Comparison of ENCODE assay signal across 8 cellular contexts in genomic region chr15:74906193-74906449, GRCh38. TPM values are rescaled to one million over a fixed set of nuclear protein-coding genes. Genes with fewer than 3 reads are reported as not detected.
DNase-seq lines count a peak whose midpoint lies in the region; ATAC-seq and TF ChIP-seq lines count a peak whose summit lies in the region.

No MANE protein-coding gene starts in this region.

- H3K4me3 ChIP-seq in body of pancreas, result peak overlapping the region; percentile 63 to 79

- no peaks in the 10 kb centered on the region for H3K9me3 ChIP-seq in body of pancreas

- peak; percentile 33 for DNase-seq in CD1c-positive myeloid dendritic cell (ENCODE audit: extremely low spot score)
- peak; percentile 44 for DNase-seq in NCI-H69 (lab: John Stamatoyannopoulos, UW)
- peak in 3 of 4 donors; percentile 10 to 50 (median 34) for DNase-seq in body of pancreas
- DNase-seq in islet precursor cell, result peak; percentile 68
- peak in 2 of 3 experiments; percentile 8 to 19 for DNase-seq in stimulated activated CD4-positive, alpha-beta T cell treated with anti-CD3 and anti-CD28 coated beads, TNF-alpha, amount 100 ng/mL, for 24 hours (ENCODE audit: low read depth in 3 of 3)
- no peak for DNase-seq in GM19240 (ENCODE audit: insufficient read length, low spot score)
- DNase-seq in NCI-H2107 treated with DMSO at 0.1 percent for 48 hours (lab: John Stamatoyannopoulos, UW; ENCODE audit: unreplicated experiment), result no peak

- H3K27me3 ChIP-seq in body of pancreas, result no peaks in the 10 kb centered on the region

- peaks cover 1 to 6% of the 10 kb centered on the region in 2 donors for H3K36me3 ChIP-seq in body of pancreas (replicated peaks in 1 of 2; ENCODE audit: insufficient read depth in 1 of 2, low read depth in 2 of 2)

- no peak for TF ChIP-seq CTCF in body of pancreas (IDR thresholded peaks at IDR 0.05)

- TF ChIP-seq POLR2A in body of pancreas (IDR thresholded peaks at IDR 0.05), result no peak

- ATAC-seq in GM21717 (IDR thresholded peaks at IDR 0.05; ENCODE audit: unreplicated experiment) (peak; percentile 11), body of pancreas (peak; percentile 25)

- H3K27ac ChIP-seq in body of pancreas, result peak overlapping the region; percentile 70 to 87 (median 80)

- peaks cover 32% of the 10 kb centered on the region for H3K4me1 ChIP-seq in body of pancreas

- WGBS in body of pancreas, 2 donors, result 0% methylated on average over 1 to 9 of the region's 17 CpGs

- intact Hi-C loops in body of pancreas (cut with DNase I), result loop anchor here (10.0 kb wide), 1 partner anchor 61 kb away; the partner anchor contains the start of gene ULK3

RNA-seq across cellular contexts. Expression of gene FAM219B, which starts 0.5 kb away (rescaled TPM):
- total RNA-seq in body of pancreas, result 10 to 100 TPM; 25.4 to 42.8 TPM

RNA-seq across cellular contexts. Expression of gene MPI, which starts 16.3 kb away (rescaled TPM):
- total RNA-seq in body of pancreas, result 10 to 100 TPM; 47.5 to 80.4 TPM

RNA-seq across cellular contexts. Expression of gene COX5A, which starts 31.8 kb away (rescaled TPM):
- 10 to 100 TPM; 50.1 to 61.5 TPM for total RNA-seq in body of pancreas

RNA-seq across cellular contexts. Expression of gene SCAMP2, which starts 33.0 kb away (rescaled TPM):
- total RNA-seq in body of pancreas, result 10 to 100 TPM; 33.5 to 36.9 TPM

RNA-seq across cellular contexts. Expression of gene RPP25, which starts 50.5 kb away (rescaled TPM):
- total RNA-seq in body of pancreas, result 10 to 100 TPM in 1 of 2 donors, 1 to 10 TPM in 1; 9.1 to 11.5 TPM

Comparison
In these comparisons a context has a peak if more than half of its experiments do, and no peak if none do; other contexts are left out.
1. DNase-seq: peak in CD1c-positive myeloid dendritic cell (single experiment), NCI-H69 (single experiment), body of pancreas (3 of 4), islet precursor cell (single experiment) and stimulated activated CD4-positive, alpha-beta T cell treated with anti-CD3 and anti-CD28 coated beads, TNF-alpha, amount 100 ng/mL, for 24 hours (2 of 3); none in GM19240 (single experiment) and NCI-H2107 treated with DMSO at 0.1 percent for 48 hours (single experiment).